ENCODE assay signal across 8 cellular contexts in the genomic region with DNA sequence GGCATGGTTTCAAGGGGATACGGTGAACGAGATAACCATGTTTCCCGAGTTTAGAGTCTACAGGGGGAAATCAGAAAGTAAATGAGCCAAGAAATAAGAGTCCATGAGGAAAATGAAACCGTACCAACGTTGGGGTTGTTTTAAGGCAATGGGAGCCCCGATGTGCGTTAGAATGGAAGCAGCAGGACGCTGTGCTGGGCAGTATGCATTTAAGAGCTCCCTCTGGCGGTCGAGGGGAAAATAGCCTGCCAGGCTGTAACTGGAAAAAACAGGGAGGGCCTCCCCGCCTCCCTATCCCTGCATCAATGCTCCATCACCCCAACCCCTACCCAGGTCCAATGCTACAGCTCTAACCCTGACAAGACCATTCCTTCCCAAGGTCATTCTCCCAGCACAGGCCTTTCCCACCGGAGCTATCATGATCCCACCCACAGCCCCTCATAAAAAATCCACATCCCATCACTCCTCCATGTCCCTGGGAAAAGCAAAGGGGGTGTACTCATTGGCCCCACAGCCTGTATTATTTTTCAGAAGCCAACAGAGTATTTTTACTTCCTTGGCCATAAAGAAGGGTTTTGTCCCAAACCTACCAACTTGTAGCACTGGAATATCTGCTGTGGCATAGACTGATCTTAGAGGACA.
DNase-seq lines count a peak whose midpoint lies in the region; ATAC-seq, FAIRE-seq and TF ChIP-seq lines count a peak whose summit lies in the region.

No MANE protein-coding gene starts in this region.

- no peak overlapping the region for H3K4me3 ChIP-seq in GM12878

- peak; percentile 64 for DNase-seq in DMS53 treated with DMSO at 0.1 percent for 48 hours (lab: John Stamatoyannopoulos, UW; ENCODE audit: unreplicated experiment)
- DNase-seq in HUDEP-2 (lab: John Stamatoyannopoulos, UW; ENCODE audit: unreplicated experiment in 76 of 76) = peak in 45 of 76 experiments; percentile 1 to 48 (median 12)
- DNase-seq in SHP77 (lab: John Stamatoyannopoulos, UW) = peak; percentile 51 to 58
- no peak for DNase-seq in GM12878 (ENCODE audit: low read depth, low spot score)
- DNase-seq in kidney glomerular epithelial cell (lab: John Stamatoyannopoulos, UW) = peak; percentile 48
- peak in 2 of 3 experiments; percentile 6 to 7 for DNase-seq in stimulated activated CD4-positive, alpha-beta T cell treated with anti-CD3 and anti-CD28 coated beads, TNF-alpha, amount 100 ng/mL, for 4 hours (ENCODE audit: low read depth in 3 of 3)
- DNase-seq in posterior vena cava (ENCODE audit: low spot score) = no peak
- no peak for DNase-seq in dedifferentiated amniotic fluid mesenchymal stem cell (ENCODE audit: extremely low spot score)

- H3K36me3 ChIP-seq in GM12878 (ENCODE audit: control insufficient read depth in 2 of 2, insufficient read depth in 2 of 2, low read length in 1 of 2) = no peaks in the 10 kb centered on the region

- H3K4me1 ChIP-seq in GM12878 (ENCODE audit: control insufficient read depth, insufficient read depth, low read length) = no peaks in the 10 kb centered on the region

- H3K9ac ChIP-seq in GM12878 (ENCODE audit: control insufficient read depth, insufficient read depth, low read length) = no peak overlapping the region

- no TSS peak for BruUV-seq in GM12878 (replicated peaks; lab: Mats Ljungman, UMichigan)

- TF ChIP-seq EP300 in GM12878 (IDR thresholded peaks at IDR 0.05; ENCODE audit: borderline replicate concordance in 1 of 2, control insufficient read depth in 1 of 2, low read depth in 2 of 2, low read length in 2 of 2) = no peak

- TF ChIP-seq CTCF in GM12878 (IDR thresholded peaks at IDR 0.05 in 2 of 3, conservative IDR thresholded peaks at IDR 0.05 in 1 of 3; ENCODE audit: control insufficient read depth in 2 of 3, extremely low read depth in 1 of 3, insufficient read depth in 1 of 3, low read depth in 3 of 3, low read length in 3 of 3) = peak; percentile 84 to 91 (median 86)

- RAD21 ChIA-PET in GM12878 (lab: Charles Lee; ENCODE audit: unreplicated experiment) = interaction anchor here (0.6 to 3.0 kb wide), 2 partner anchors 220 to 225 kb away, joined by 3 to 28 read pairs; no protein-coding TSS in a partner anchor

- no peak overlapping the region for H3K27ac ChIP-seq in GM12878 (ENCODE audit: control insufficient read depth, insufficient read depth)

- FAIRE-seq in GM12878 (lab: Jason Lieb, UNC) = peak; percentile 84

- no peak overlapping the region for H3K4me2 ChIP-seq in GM12878 (ENCODE audit: control insufficient read depth, insufficient read depth)

- CTCF ChIA-PET in GM12878 (lab: Yijun Ruan, JAX) = interaction anchor here (0.5 to 6.3 kb wide), 21 partner anchors 10 to 1855 kb away, joined by 3 to 109 read pairs (median 3); no protein-coding TSS in a partner anchor

- intact Hi-C loops in GM12878 (cut with micrococcal nuclease; ENCODE audit: unreplicated experiment) (loop anchor here (1.0 to 5.0 kb wide), 4 partner anchors 220 to 375 kb away; no protein-coding TSS in a partner anchor), posterior vena cava (cut with DNase I) (loop anchor here (5.0 kb wide), 1 partner anchor 220 kb away; no protein-coding TSS in a partner anchor)

- H3K9me3 ChIP-seq in GM12878 (replicated peaks; ENCODE audit: control insufficient read depth, insufficient read depth, low read length) = no peaks in the 10 kb centered on the region; the same call in 2 of the 3 replicates

- no peaks in the 10 kb centered on the region for H4K20me1 ChIP-seq in GM12878 (ENCODE audit: control insufficient read depth, insufficient read depth)

- peak; percentile 61 for TF ChIP-seq RAD21 in GM12878 (IDR thresholded peaks at IDR 0.05; ENCODE audit: insufficient read depth, low read depth, low read length)

- no peak overlapping the region for H2AFZ ChIP-seq in GM12878 (ENCODE audit: control insufficient read depth, low read depth, low read length)

- POLR2A ChIA-PET in GM12878 (lab: Charles Lee) = no interaction called here

- TF ChIP-seq POLR2A in GM12878 (IDR thresholded peaks at IDR 0.05; ENCODE audit: low read depth, low read length) = no peak

- 15% methylated on average over 12 of the region's 12 CpGs for WGBS in GM12878 (ENCODE audit: insufficient coverage, insufficient replicate concordance, low lambda C conversion rate, missing lambda C conversion rate)

- H3K79me2 ChIP-seq in GM12878 (ENCODE audit: control insufficient read depth, insufficient read depth, low read length) = no peaks in the 10 kb centered on the region

- ATAC-seq in GM12878 = peak; percentile 82

- in situ Hi-C loops in GM12878 (cut with MboI) = loop anchor here (5.0 kb wide), 2 partner anchors 220 to 375 kb away; no protein-coding TSS in a partner anchor

- peaks cover 0 to 2% of the 10 kb centered on the region in 2 experiments; a peak in 2 of 4 replicates for H3K27me3 ChIP-seq in GM12878 (replicated peaks in 1 of 2; ENCODE audit: control insufficient read depth in 2 of 2, insufficient read depth in 2 of 2, low read length in 1 of 2)

- SMC1A ChIA-PET in GM12878 (lab: Charles Lee; ENCODE audit: uncharacterized antibody, unreplicated experiment) = interaction anchor here (0.9 to 3.8 kb wide), 5 partner anchors 12 to 579 kb away, joined by 3 to 37 read pairs (median 3); no protein-coding TSS in a partner anchor

TF ChIP-seq in GM12878, 131 proteins besides CTCF, POLR2A, EP300 and RAD21:
- no peak for TF ChIP-seq MYB (IDR thresholded peaks at IDR 0.05; ENCODE audit: borderline replicate concordance, low read depth, low read length)
- TF ChIP-seq POU2F2 (IDR thresholded peaks at IDR 0.05; ENCODE audit: borderline replicate concordance, low read depth, low read length) = peak; percentile 53; the same call in 1 of the 3 replicates
- peak; percentile 90 for TF ChIP-seq SMC3 (IDR thresholded peaks at IDR 0.05; ENCODE audit: borderline replicate concordance, low read length)
- no peak for TF ChIP-seq NFYA (IDR thresholded peaks at IDR 0.05; ENCODE audit: borderline replicate concordance, low read depth, low read length)
- 0 out of 2 replicates have a peak, but pooled peaks have one; percentile 36 for TF ChIP-seq YY1 (IDR thresholded peaks at IDR 0.05; ENCODE audit: low read depth, low read length)
TF ChIP-seq in GM12878: peak in this region for 3.

Comparison
In these comparisons a context has a peak if more than half of its experiments do, and no peak if none do; other contexts are left out.
1. DNase-seq: peak in DMS53 treated with DMSO at 0.1 percent for 48 hours (single experiment), HUDEP-2 (45 of 76), SHP77 (2 of 2), kidney glomerular epithelial cell (single experiment) and stimulated activated CD4-positive, alpha-beta T cell treated with anti-CD3 and anti-CD28 coated beads, TNF-alpha, amount 100 ng/mL, for 4 hours (2 of 3); none in GM12878 (single experiment), posterior vena cava (single experiment) and dedifferentiated amniotic fluid mesenchymal stem cell (single experiment).